Comparison of ENCODE assay signal across 8 cellular contexts in genomic region chr1:40668769-40669525, GRCh38. TPM values are rescaled to one million over a fixed set of nuclear protein-coding genes. Genes with fewer than 3 reads are reported as not detected.
A peak's percentile ranks its signal among the peaks of the same experiment; 100 is the strongest.
DNase-seq lines count a peak whose midpoint lies in the region; ATAC-seq and TF ChIP-seq lines count a peak whose summit lies in the region.

No MANE protein-coding gene starts in this region.

- H3K9me3 ChIP-seq in Loucy (ENCODE audit: insufficient read depth, low read depth, low read length), result no peaks in the 10 kb centered on the region
- no peaks in the 10 kb centered on the region for H3K9me3 ChIP-seq in testis

- peaks cover 7% of the 10 kb centered on the region for H4K20me1 ChIP-seq in Loucy (ENCODE audit: insufficient read depth, low read length, poor library complexity, severe bottlenecking)

- peak overlapping the region; percentile 74 for H3K4me2 ChIP-seq in Loucy (ENCODE audit: low read depth, low read length, poor library complexity, severe bottlenecking)

- H3K4me1 Mint-ChIP-seq in Calu3 (ENCODE audit: low read depth, unreplicated experiment), result peaks cover 10% of the 10 kb centered on the region

- WGBS in testis, 2 donors, result 10 to 20% methylated on average over 21 of the region's 21 CpGs

- BruUV-seq in Calu3 (replicated peaks; lab: Mats Ljungman, UMichigan), result no TSS peak

- H3K27me3 ChIP-seq in Loucy (ENCODE audit: insufficient read depth, low read length, poor library complexity, severe bottlenecking) (no peaks in the 10 kb centered on the region), testis (no peaks in the 10 kb centered on the region)

- H3K27me3 Mint-ChIP-seq in Calu3 (ENCODE audit: unreplicated experiment), result peaks cover 25% of the 10 kb centered on the region

- H3K27ac ChIP-seq in testis, result no peak overlapping the region

- no peak overlapping the region for H3K27ac Mint-ChIP-seq in Calu3 (ENCODE audit: unreplicated experiment)

- peak overlapping the region; percentile 52 for H3K4me3 Mint-ChIP-seq in Calu3 (ENCODE audit: low read depth, unreplicated experiment)

- ATAC-seq in GM21717 (IDR thresholded peaks at IDR 0.05; ENCODE audit: unreplicated experiment), result peak; percentile 70

- intact Hi-C loops in Calu3 (cut with micrococcal nuclease; ENCODE audit: unreplicated experiment), result no loop called here
- intact Hi-C loops in testis (cut with DNase I; ENCODE audit: low total_unique reads), result no loop called here

- no peaks in the 10 kb centered on the region for H3K36me3 Mint-ChIP-seq in Calu3 (ENCODE audit: insufficient read depth, unreplicated experiment)

- no peaks in the 10 kb centered on the region for H3K9me2 ChIP-seq in Loucy (replicated peaks; ENCODE audit: low read depth, low read length)

- no peaks in the 10 kb centered on the region for H3K9me3 Mint-ChIP-seq in Calu3 (ENCODE audit: low read depth, unreplicated experiment)

- peak overlapping the region; percentile 12 for H3K9ac ChIP-seq in Loucy (ENCODE audit: low read depth, low read length, poor library complexity, severe bottlenecking)

- H3F3A ChIP-seq in Loucy (ENCODE audit: low read depth), result no peaks in the 10 kb centered on the region

- DNase-seq in Calu3 (peak; percentile 89), SHP77 (lab: John Stamatoyannopoulos, UW) (peak; percentile 72), foreskin fibroblast (peak; percentile 42 to 84), occipital lobe (lab: John Stamatoyannopoulos, UW) (peak; percentile 52), testis (peak; percentile 86)
- peak; percentile 94 for DNase-seq in activated effector memory CD4-positive, alpha-beta T cell treated with anti-CD3 and anti-CD28 coated beads, Interleukin-2, amount 50 U/mL, for 16 hours

- peak overlapping the region; percentile 74 for H2AFZ ChIP-seq in Loucy (ENCODE audit: low read length)

- TF ChIP-seq CTCF in Calu3 (IDR thresholded peaks at IDR 0.05; ENCODE audit: unreplicated experiment) (peak; percentile 83), Loucy (conservative IDR thresholded peaks at IDR 0.05; ENCODE audit: low read length) (peak; percentile 84), foreskin fibroblast (IDR thresholded peaks at IDR 0.05; ENCODE audit: low read depth, low read length) (peak; percentile 94), testis (IDR thresholded peaks at IDR 0.05) (peak; percentile 70 to 92 (median 83))

- H3K36me3 ChIP-seq in Loucy (ENCODE audit: insufficient read depth, low read length) (no peaks in the 10 kb centered on the region), testis (ENCODE audit: low read depth, missing control alignments) (no peaks in the 10 kb centered on the region)

- H3K4me3 ChIP-seq in Loucy (ENCODE audit: low read length, poor library complexity, severe bottlenecking), result peak overlapping the region; percentile 65
- H3K4me3 ChIP-seq in foreskin fibroblast (ENCODE audit: low read depth in 1 of 2, low read length in 2 of 2), result no peak overlapping the region
- H3K4me3 ChIP-seq in testis, result no peak overlapping the region

- TF ChIP-seq POLR2A in testis (IDR thresholded peaks at IDR 0.05), result no peak

- H3K79me2 ChIP-seq in Loucy (ENCODE audit: insufficient read depth, low read length), result peaks cover 13% of the 10 kb centered on the region; the same call in 1 of the 2 replicates

- CTCF ChIA-PET in Calu3 (lab: Charles Lee), result interaction anchor here (1.2 to 3.0 kb wide), 2 partner anchors 12 to 44 kb away, joined by 3 to 12 read pairs; no protein-coding TSS in a partner anchor

- H3K4me1 ChIP-seq in Loucy (ENCODE audit: insufficient read depth, low read length, poor library complexity, severe bottlenecking) (peaks cover 31% of the 10 kb centered on the region), testis (peaks cover 6% of the 10 kb centered on the region)

RNA-seq across cellular contexts. Expression of gene RIMS3, which starts 3.5 kb away (rescaled TPM):
- total RNA-seq in Calu3 (2022) (0.81 and 1.3 TPM in 2 replicates), occipital lobe (24.6 TPM), testis (1 to 10 TPM; 4.6 to 9.4 TPM)
- polyA plus RNA-seq in testis (ENCODE audit: insufficient read depth, low read depth, low replicate concordance), result 8.3 TPM

RNA-seq across cellular contexts. Expression of gene NFYC, which starts 22.6 kb away (rescaled TPM):
- 65.5 and 66.0 TPM in 2 replicates for total RNA-seq in Calu3 (2022)
- total RNA-seq in occipital lobe, result 34.6 TPM
- total RNA-seq in testis, result 10 to 100 TPM; 69.1 to 83.9 TPM
- polyA plus RNA-seq in testis (ENCODE audit: insufficient read depth, low read depth, low replicate concordance), result 70.0 TPM
